21 cellular contexts compared by ENCODE assay signal in the genomic region with DNA sequence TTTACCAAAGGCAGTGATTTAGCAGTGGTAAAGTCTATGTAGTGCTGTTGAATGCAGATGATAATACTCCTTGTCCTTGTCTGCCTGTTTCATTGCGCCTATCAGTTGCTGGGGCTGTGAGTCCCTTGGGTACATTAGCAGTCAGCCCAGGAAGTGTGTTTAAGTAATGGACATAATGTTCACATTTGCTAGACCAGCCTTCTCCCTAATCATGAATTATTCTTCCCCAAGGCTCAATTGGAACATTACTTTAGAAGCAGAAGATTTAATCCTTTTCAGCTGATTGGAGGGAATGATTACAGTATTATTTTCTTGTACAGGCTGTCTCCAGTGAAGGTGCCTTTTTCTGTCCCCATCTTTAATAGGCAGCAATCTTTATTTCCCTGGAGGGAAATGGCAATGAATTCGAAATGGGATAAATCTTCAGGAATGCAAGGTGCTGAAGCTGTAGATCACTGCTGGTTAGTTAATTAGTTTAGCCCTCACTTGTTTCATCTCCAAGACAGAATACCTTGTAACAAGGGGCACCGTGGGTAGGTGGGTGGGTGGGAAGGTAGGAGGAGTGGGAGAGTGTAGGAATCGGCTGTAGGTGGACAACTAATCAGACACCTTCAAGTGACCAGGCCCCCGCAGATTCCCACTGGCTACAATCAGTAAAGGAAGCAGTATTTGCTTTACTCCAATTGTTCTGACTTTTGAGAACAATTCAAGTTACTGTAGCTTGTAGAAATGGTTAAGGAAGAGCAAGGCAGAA.
DNase-seq lines count a peak whose midpoint lies in the region; ATAC-seq, FAIRE-seq and TF ChIP-seq lines count a peak whose summit lies in the region.
"Had no signal": no experiment of that assay in that cellular context is flagged by ENCODE, and none has a peak within 500 bp of the region (broad histone marks: within the 10 kb centered on the region; RNA-seq: fewer than 3 reads in every experiment).

No MANE protein-coding gene starts in this region.

- 68% methylated on average over 5 of the region's 5 CpGs for WGBS in A549 (ENCODE audit: missing lambda C conversion rate)
- 83 to 91% methylated on average over 1 to 5 of the region's 5 CpGs for WGBS in endodermal cell (ENCODE audit: insufficient coverage in 1 of 2, insufficient read length in 1 of 2), 2 experiments

- DNase-seq in A549 (ENCODE audit: low read depth in 1 of 2, low spot score in 1 of 2) (no peak), DMS153 treated with DMSO at 0.1 percent for 48 hours (lab: John Stamatoyannopoulos, UW; ENCODE audit: unreplicated experiment) (peak; percentile 61), endodermal cell (no peak)
- DNase-seq in activated CD4-positive, alpha-beta T cell treated with anti-CD3 and anti-CD28 coated beads, Interleukin-2, amount 50 U/mL, for 4 hours = no peak
- DNase-seq in activated CD4-positive, alpha-beta T cell treated with anti-CD3 and anti-CD28 coated beads for 48 hours = no peak
- DNase-seq: activated CD4-positive, CD25-positive, alpha-beta regulatory T cell; activated effector memory CD4-positive, alpha-beta T cell treated with Interleukin-2 at 50 U/mL for 16 hours; head of caudate nucleus; mucosa of descending colon; NCI-H510A treated with DMSO at 0.1 percent for 48 hours; pancreas; PC-9; stimulated activated naive CD8-positive, alpha-beta T cell treated with anti-CD3 and anti-CD28 coated beads, Interleukin-15, amount 100 ng/mL, for 72 hours; SW 1271 had no signal

- H3K4me2 ChIP-seq in A549 = no peak overlapping the region
- H3K4me2 ChIP-seq: PC-9 had no signal

- TF ChIP-seq CTCF in A549 (IDR thresholded peaks at IDR 0.05) (no peak), endodermal cell (conservative IDR thresholded peaks at IDR 0.05) (no peak), nephron (IDR thresholded peaks at IDR 0.05; ENCODE audit: unreplicated experiment in 3 of 3) (no peak)

- H3K9me3 Mint-ChIP-seq in endodermal cell (no peaks in the 10 kb centered on the region), nephron (peaks cover 2% of the 10 kb centered on the region)
- H3K9me3 Mint-ChIP-seq in activated T-helper 17 cell treated with anti-CD3 and anti-CD28 coated beads, Interleukin-2, amount 50 U/mL, for 72 hours = peaks cover 12% of the 10 kb centered on the region
- H3K9me3 Mint-ChIP-seq: stimulated activated naive CD8-positive, alpha-beta T cell treated with anti-CD3 and anti-CD28 coated beads, Interleukin-15, amount 100 ng/mL, for 72 hours had no signal

- no peak for TF ChIP-seq RAD21 in A549 (conservative IDR thresholded peaks at IDR 0.05 in 1 of 2, IDR thresholded peaks at IDR 0.05 in 1 of 2)

- no peak for TF ChIP-seq EP300 in A549 (IDR thresholded peaks at IDR 0.05)

- peaks cover 23% of the 10 kb centered on the region; the same call in 2 of the 3 replicates for H3K4me1 ChIP-seq in A549
- peaks cover under 1% of the 10 kb centered on the region for H3K4me1 ChIP-seq in endodermal cell (ENCODE audit: control insufficient read depth, insufficient read depth, low read length)
- H3K4me1 ChIP-seq: ascending aorta, pancreas had no signal

- H3K4me3 Mint-ChIP-seq in endodermal cell (no peak overlapping the region), nephron (peak overlapping the region in 1 of 3 experiments; percentile 6)
- no peak overlapping the region for H3K4me3 Mint-ChIP-seq in activated T-helper 17 cell treated with anti-CD3 and anti-CD28 coated beads, Interleukin-2, amount 50 U/mL, for 72 hours
- H3K4me3 Mint-ChIP-seq: B cell; stimulated activated naive CD8-positive, alpha-beta T cell treated with anti-CD3 and anti-CD28 coated beads, Interleukin-15, amount 100 ng/mL, for 72 hours had no signal

- H3K4me3 ChIP-seq in A549 (no peak overlapping the region), endodermal cell (ENCODE audit: low read length) (no peak overlapping the region)
- H3K4me3 ChIP-seq: ascending aorta, coronary artery, mucosa of descending colon, pancreas, PC-9 had no signal

- no peaks in the 10 kb centered on the region for H3K27me3 ChIP-seq in endodermal cell (ENCODE audit: control insufficient read depth, insufficient read depth, low read length, poor library complexity, severe bottlenecking)
- H3K27me3 ChIP-seq: ascending aorta, pancreas had no signal

- H3K36me3 ChIP-seq in endodermal cell (ENCODE audit: control insufficient read depth, insufficient read depth, low read length) = no peaks in the 10 kb centered on the region
- H3K36me3 ChIP-seq: ascending aorta, pancreas had no signal

- H3K27me3 Mint-ChIP-seq in endodermal cell (ENCODE audit: insufficient read depth) (no peaks in the 10 kb centered on the region), nephron (ENCODE audit: low read depth) (peaks cover 4% of the 10 kb centered on the region)
- H3K27me3 Mint-ChIP-seq in activated T-helper 17 cell treated with anti-CD3 and anti-CD28 coated beads, Interleukin-2, amount 50 U/mL, for 72 hours = no peaks in the 10 kb centered on the region
- H3K27me3 Mint-ChIP-seq: B cell; stimulated activated naive CD8-positive, alpha-beta T cell treated with anti-CD3 and anti-CD28 coated beads, Interleukin-15, amount 100 ng/mL, for 72 hours had no signal

- H3K9ac ChIP-seq in endodermal cell (ENCODE audit: extremely low read depth, low read length, poor library complexity, severe bottlenecking) = no peak overlapping the region

- H3K4me1 Mint-ChIP-seq in endodermal cell (peaks cover 29% of the 10 kb centered on the region), nephron (peaks cover 48% of the 10 kb centered on the region)
- no peaks in the 10 kb centered on the region for H3K4me1 Mint-ChIP-seq in activated T-helper 17 cell treated with anti-CD3 and anti-CD28 coated beads, Interleukin-2, amount 50 U/mL, for 72 hours
- H3K4me1 Mint-ChIP-seq: B cell; stimulated activated naive CD8-positive, alpha-beta T cell treated with anti-CD3 and anti-CD28 coated beads, Interleukin-15, amount 100 ng/mL, for 72 hours had no signal

- FAIRE-seq in A549 (lab: Jason Lieb, UNC) = no peak
- FAIRE-seq: pancreas had no signal

- ATAC-seq in A549 = no peak
- no peak for ATAC-seq in GM19023 (IDR thresholded peaks at IDR 0.05; ENCODE audit: unreplicated experiment)
- no peak for ATAC-seq in activated T-helper 17 cell treated with anti-CD3 and anti-CD28 coated beads, Interleukin-2, amount 50 U/mL, for 72 hours (replicated peaks)
- ATAC-seq: mucosa of descending colon; stimulated activated naive CD8-positive, alpha-beta T cell treated with anti-CD3 and anti-CD28 coated beads, Interleukin-15, amount 100 ng/mL, for 72 hours had no signal

- H3K27ac Mint-ChIP-seq in endodermal cell (no peak overlapping the region), nephron (peak overlapping the region; percentile 75 to 91 (median 87))
- H3K27ac Mint-ChIP-seq in activated T-helper 17 cell treated with anti-CD3 and anti-CD28 coated beads, Interleukin-2, amount 50 U/mL, for 72 hours = no peak overlapping the region
- H3K27ac Mint-ChIP-seq: B cell; stimulated activated naive CD8-positive, alpha-beta T cell treated with anti-CD3 and anti-CD28 coated beads, Interleukin-15, amount 100 ng/mL, for 72 hours had no signal

- TF ChIP-seq POLR2A in A549 (IDR thresholded peaks at IDR 0.05; ENCODE audit: low read length) = no peak

- CTCF ChIA-PET in A549 (lab: Yijun Ruan, JAX) = no interaction called here

- H3K36me3 Mint-ChIP-seq in endodermal cell (ENCODE audit: low read depth) = no peaks in the 10 kb centered on the region
- no peaks in the 10 kb centered on the region for H3K36me3 Mint-ChIP-seq in nephron (ENCODE audit: low read depth)
- no peaks in the 10 kb centered on the region for H3K36me3 Mint-ChIP-seq in activated T-helper 17 cell treated with anti-CD3 and anti-CD28 coated beads, Interleukin-2, amount 50 U/mL, for 72 hours (ENCODE audit: low read depth)

- POLR2A ChIA-PET in A549 (lab: Yijun Ruan, JAX) = no interaction called here

- H3K9me3 ChIP-seq in A549 = no peaks in the 10 kb centered on the region
- H3K9me3 ChIP-seq in endodermal cell (ENCODE audit: control insufficient read depth, low read length) = peaks cover 7% of the 10 kb centered on the region
- H3K9me3 ChIP-seq: ascending aorta, mucosa of descending colon, pancreas had no signal

- H3K27ac ChIP-seq in A549 (peak overlapping the region; percentile 18 to 34; a peak in 1 of 6 replicates), endodermal cell (ENCODE audit: low read depth, low read length) (peak overlapping the region; percentile 55)
- H3K27ac ChIP-seq: epithelial cell of prostate, pancreas, PC-9 had no signal

TF ChIP-seq in A549, 52 proteins besides CTCF, POLR2A, EP300 and RAD21 (continues in another document):
- TF ChIP-seq JUNB (IDR thresholded peaks at IDR 0.05) (no peak), NR3C1 (IDR thresholded peaks at IDR 0.05) (no peak), ESRRA (IDR thresholded peaks at IDR 0.05; ENCODE audit: borderline replicate concordance, low read length) (no peak), NFE2L2 (conservative IDR thresholded peaks at IDR 0.05; ENCODE audit: low read length) (no peak), RARB (CRISPR knock-in tag; IDR thresholded peaks at IDR 0.05) (no peak), CBX8 (IDR thresholded peaks at IDR 0.05) (no peak), CEBPB (IDR thresholded peaks at IDR 0.05) (no peak), FOXS1 (CRISPR knock-in tag; IDR thresholded peaks at IDR 0.05) (no peak), MAZ (IDR thresholded peaks at IDR 0.05; ENCODE audit: borderline replicate concordance, low read depth, low read length) (no peak), MAFK (IDR thresholded peaks at IDR 0.05; ENCODE audit: partially characterized antibody) (no peak), HEYL (CRISPR knock-in tag; IDR thresholded peaks at IDR 0.05) (no peak), CHD2 (IDR thresholded peaks at IDR 0.05; ENCODE audit: low read length, partially characterized antibody) (no peak)
- TF ChIP-seq, protein P1, sequence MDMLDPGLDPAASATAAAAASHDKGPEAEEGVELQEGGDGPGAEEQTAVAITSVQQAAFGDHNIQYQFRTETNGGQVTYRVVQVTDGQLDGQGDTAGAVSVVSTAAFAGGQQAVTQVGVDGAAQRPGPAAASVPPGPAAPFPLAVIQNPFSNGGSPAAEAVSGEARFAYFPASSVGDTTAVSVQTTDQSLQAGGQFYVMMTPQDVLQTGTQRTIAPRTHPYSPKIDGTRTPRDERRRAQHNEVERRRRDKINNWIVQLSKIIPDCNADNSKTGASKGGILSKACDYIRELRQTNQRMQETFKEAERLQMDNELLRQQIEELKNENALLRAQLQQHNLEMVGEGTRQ (IDR thresholded peaks at IDR 0.05) = no peak
- TF ChIP-seq, protein P2, sequence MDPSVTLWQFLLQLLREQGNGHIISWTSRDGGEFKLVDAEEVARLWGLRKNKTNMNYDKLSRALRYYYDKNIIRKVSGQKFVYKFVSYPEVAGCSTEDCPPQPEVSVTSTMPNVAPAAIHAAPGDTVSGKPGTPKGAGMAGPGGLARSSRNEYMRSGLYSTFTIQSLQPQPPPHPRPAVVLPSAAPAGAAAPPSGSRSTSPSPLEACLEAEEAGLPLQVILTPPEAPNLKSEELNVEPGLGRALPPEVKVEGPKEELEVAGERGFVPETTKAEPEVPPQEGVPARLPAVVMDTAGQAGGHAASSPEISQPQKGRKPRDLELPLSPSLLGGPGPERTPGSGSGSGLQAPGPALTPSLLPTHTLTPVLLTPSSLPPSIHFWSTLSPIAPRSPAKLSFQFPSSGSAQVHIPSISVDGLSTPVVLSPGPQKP (IDR thresholded peaks at IDR 0.05; ENCODE audit: low read depth, low read length) = no peak

Comparison
In these comparisons a context has a peak if more than half of its experiments do, and no peak if none do; other contexts are left out.
1. H3K27ac Mint-ChIP-seq: peak in nephron (3 of 3); none in endodermal cell (single experiment) and activated T-helper 17 cell treated with anti-CD3 and anti-CD28 coated beads, Interleukin-2, amount 50 U/mL, for 72 hours (single experiment).